In the genomic region with DNA sequence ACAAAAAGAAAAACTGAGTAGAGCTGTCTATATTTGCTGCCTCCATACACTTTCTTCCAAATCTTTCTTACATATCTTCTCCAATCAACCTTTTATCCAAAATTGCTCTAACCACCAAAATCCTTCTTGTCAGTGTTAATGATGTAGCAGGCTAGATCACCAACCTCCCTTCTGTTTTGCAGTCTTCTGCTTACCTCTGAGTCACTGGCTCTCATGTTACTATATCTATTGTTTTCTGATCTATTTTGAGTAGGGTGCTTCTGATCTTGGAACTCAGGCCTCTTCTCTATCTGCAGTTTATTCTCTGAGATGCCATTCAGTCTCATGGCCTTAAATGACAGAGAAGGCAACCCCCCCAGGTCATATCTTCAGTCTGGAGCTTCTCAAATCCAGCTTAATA, we compare ENCODE assay signal across 34 cellular contexts. TPM values are rescaled to one million over a fixed set of nuclear protein-coding genes. Genes with fewer than 3 reads are reported as not detected.
DNase-seq lines count a peak whose midpoint lies in the region; FAIRE-seq and TF ChIP-seq lines count a peak whose summit lies in the region.
"Had no signal": no experiment of that assay in that cellular context is flagged by ENCODE, and none has a peak within 500 bp of the region (broad histone marks: within the 10 kb centered on the region; RNA-seq: fewer than 3 reads in every experiment).

No MANE protein-coding gene starts in this region.

- H3K4me3 ChIP-seq in adipocyte (ENCODE audit: low read length) (no peak overlapping the region), fibroblast of the aortic adventitia (ENCODE audit: low read depth, low read length) (no peak overlapping the region)
- H3K4me3 ChIP-seq: ascending aorta, gastrocnemius medialis, K562, sigmoid colon, suprapubic skin had no signal

- in situ Hi-C loops in KBM-7 (cut with MboI; ENCODE audit: low pct_unique_long_range_greater_than_20kb, low sequenced_read_pairs): no loop called here

- TF ChIP-seq CTCF in fibroblast of the aortic adventitia (IDR thresholded peaks at IDR 0.05; ENCODE audit: insufficient read depth, low read length): no peak

- no peaks in the 10 kb centered on the region for H3K27me3 ChIP-seq in adipocyte (replicated peaks; ENCODE audit: control insufficient read depth, insufficient read depth, low read length)
- H3K27me3 ChIP-seq: ascending aorta, gastrocnemius medialis, sigmoid colon, suprapubic skin had no signal

- DNase-seq in DMS53 treated with DMSO at 0.1 percent for 48 hours (lab: John Stamatoyannopoulos, UW; ENCODE audit: unreplicated experiment): peak; percentile 40
- DNase-seq in NCI-H1436 treated with DMSO at 0.1 percent for 48 hours (lab: John Stamatoyannopoulos, UW): peak; percentile 65
- DNase-seq in adipocyte (ENCODE audit: low read depth): peak; percentile 9
- DNase-seq in fibroblast of the aortic adventitia (ENCODE audit: low read depth): peak; percentile 35
- DNase-seq in NCI-H1417 (lab: John Stamatoyannopoulos, UW): no peak
- no peak for DNase-seq in KBM-7
- DNase-seq in NCI-H510A treated with DMSO at 0.1 percent for 48 hours (lab: John Stamatoyannopoulos, UW): no peak
- no peak for DNase-seq in urothelium cell line (ENCODE audit: low spot score)
- DNase-seq: ACHN; activated CD4-positive, alpha-beta T cell treated with anti-CD3 and anti-CD28 coated beads for 4 hours; activated CD8-positive, alpha-beta memory T cell treated with anti-CD3 and anti-CD28 coated beads for 24 hours; activated effector memory CD4-positive, alpha-beta T cell treated with anti-CD3 and anti-CD28 coated beads, Interleukin-2, amount 50 U/mL, for 16 hours; activated naive CD8-positive, alpha-beta T cell treated with anti-CD3 and anti-CD28 coated beads for 36 hours; DMS153; effector CD4-positive, alpha-beta T cell; gastrocnemius medialis; H7; left colon; NCI-H1694 treated with DMSO at 0.1 percent for 48 hours; NCI-H226; NCI-H748 treated with DMSO at 0.1 percent for 48 hours; sigmoid colon; stimulated activated CD4-positive, alpha-beta T cell treated with anti-CD3 and anti-CD28 coated beads, Interleukin-15, amount 100 ng/mL, for 24 hours; stimulated activated naive CD4-positive, alpha-beta T cell; T-helper 2 cell had no signal

- FAIRE-seq in urothelium cell line (lab: Jason Lieb, UNC): no peak
- FAIRE-seq: GM19239, K562 had no signal

- H3K9ac ChIP-seq in adipocyte (ENCODE audit: low read length): no peak overlapping the region

- no peaks in the 10 kb centered on the region for H3K36me3 ChIP-seq in adipocyte (ENCODE audit: control insufficient read depth, insufficient read depth, low read length, severe bottlenecking)
- H3K36me3 ChIP-seq: ascending aorta, gastrocnemius medialis, sigmoid colon, suprapubic skin had no signal

- H3K4me1 ChIP-seq in adipocyte (ENCODE audit: control insufficient read depth, insufficient read depth, low read length): no peaks in the 10 kb centered on the region
- H3K4me1 ChIP-seq: ascending aorta, gastrocnemius medialis, sigmoid colon, suprapubic skin had no signal

- no peaks in the 10 kb centered on the region for H3K9me3 ChIP-seq in adipocyte (ENCODE audit: control insufficient read depth, low read length)
- H3K9me3 ChIP-seq: ascending aorta, gastrocnemius medialis, sigmoid colon, suprapubic skin had no signal

RNA-seq across cellular contexts. Expression of gene AADAC, which starts 26.3 kb away (rescaled TPM):
- 23.3 and 138 TPM in 2 replicates for total RNA-seq in fibroblast of the aortic adventitia (ENCODE audit: low replicate concordance)
- total RNA-seq: activated naive CD8-positive, alpha-beta T cell treated with anti-CD3 and anti-CD28 coated beads for 36 hours; cerebellum; G401; H7; left colon; sigmoid colon; ureter had no signal

RNA-seq across cellular contexts. Expression of gene AADACL2, which starts 53.9 kb away (rescaled TPM):
- 0.90 TPM in 1 of 2 replicates, not detected in the other for total RNA-seq in fibroblast of the aortic adventitia (ENCODE audit: low replicate concordance)
- total RNA-seq: activated naive CD8-positive, alpha-beta T cell treated with anti-CD3 and anti-CD28 coated beads for 36 hours; ascending aorta; cerebellum; epithelial cell of proximal tubule; G401; gastrocnemius medialis; H7; HT-29; K562; sigmoid colon; ureter had no signal

Comparison
In these comparisons a context has a peak if more than half of its experiments do, and no peak if none do; other contexts are left out.
1. DNase-seq: peak in DMS53 treated with DMSO at 0.1 percent for 48 hours (single experiment), NCI-H1436 treated with DMSO at 0.1 percent for 48 hours (single experiment), adipocyte (single experiment) and fibroblast of the aortic adventitia (single experiment); none in NCI-H1417 (0 of 3), KBM-7 (single experiment), NCI-H510A treated with DMSO at 0.1 percent for 48 hours (single experiment) and urothelium cell line (single experiment).